ENCODE assay signal across 1 cellular context in genomic region chr6:20409427-20409971, GRCh38.
TF ChIP-seq lines count a peak whose summit lies in the region.

No MANE protein-coding gene starts in this region.

TF ChIP-seq in K562, 482 proteins besides CTCF, POLR2A, EP300 and RAD21 (continued from another document):
- TF ChIP-seq DEAF1 (CRISPR knock-in tag; IDR thresholded peaks at IDR 0.05), result no peak
- peak; percentile 15; the same call in 1 of the 2 replicates for TF ChIP-seq ESRRA (IDR thresholded peaks at IDR 0.05; ENCODE audit: borderline replicate concordance, low read depth)
- no peak for TF ChIP-seq TAF7 (tag; IDR thresholded peaks at IDR 0.05)
- no peak for TF ChIP-seq ZNF79 (CRISPR knock-in tag; IDR thresholded peaks at IDR 0.05; ENCODE audit: low read depth)
- no peak for TF ChIP-seq CBX3 (IDR thresholded peaks at IDR 0.05; ENCODE audit: borderline replicate concordance in 1 of 2, low read length in 2 of 2)
- TF ChIP-seq HDAC3 (IDR thresholded peaks at IDR 0.05; ENCODE audit: borderline replicate concordance, partially characterized antibody), result peak; percentile 46
- TF ChIP-seq TFAP4 (CRISPR knock-in tag; IDR thresholded peaks at IDR 0.05; ENCODE audit: borderline replicate concordance), result no peak
- no peak for TF ChIP-seq HDGF (IDR thresholded peaks at IDR 0.05)
- peak; percentile 63 to 74; a peak in 3 of 4 replicates for TF ChIP-seq TRIM24 (IDR thresholded peaks at IDR 0.05)
- TF ChIP-seq U2AF1 (optimal IDR thresholded peaks at IDR 0.05; ENCODE audit: low read depth, low read length), result no peak
- no peak for TF ChIP-seq PCBP1 (IDR thresholded peaks at IDR 0.05; ENCODE audit: low read depth, low read length, poor library complexity, severe bottlenecking)
- no peak for TF ChIP-seq BRD9 (IDR thresholded peaks at IDR 0.05; ENCODE audit: low read depth, partially characterized antibody)
- TF ChIP-seq TFAM (CRISPR knock-in tag; conservative IDR thresholded peaks at IDR 0.05), result no peak
- 0 out of 4 replicates have a peak, but pooled peaks of 1 of the 2 experiments have one; percentile 61 for TF ChIP-seq MNT (conservative IDR thresholded peaks at IDR 0.05)
- no peak for TF ChIP-seq MAFF (IDR thresholded peaks at IDR 0.05; ENCODE audit: low read length)
- no peak for TF ChIP-seq SMARCA5 (IDR thresholded peaks at IDR 0.05)
- no peak for TF ChIP-seq SMARCB1 (IDR thresholded peaks at IDR 0.05; ENCODE audit: insufficient read length, low read depth)
- no peak for TF ChIP-seq ERF (CRISPR knock-in tag; IDR thresholded peaks at IDR 0.05)
- TF ChIP-seq CREB3 (tag; conservative IDR thresholded peaks at IDR 0.05; ENCODE audit: low read depth), result no peak
- no peak for TF ChIP-seq GABPB1 (CRISPR knock-in tag; IDR thresholded peaks at IDR 0.05)
- no peak for TF ChIP-seq ILF3 (IDR thresholded peaks at IDR 0.05; ENCODE audit: borderline replicate concordance)
- no peak for TF ChIP-seq ZNF695 (CRISPR knock-in tag; IDR thresholded peaks at IDR 0.05)
- no peak for TF ChIP-seq HDAC8 (tag; IDR thresholded peaks at IDR 0.05)
- no peak for TF ChIP-seq ZNF584 (CRISPR knock-in tag; IDR thresholded peaks at IDR 0.05; ENCODE audit: low read depth)
- peak; percentile 83 for TF ChIP-seq MTA2 (IDR thresholded peaks at IDR 0.05; ENCODE audit: low read depth)
- no peak for TF ChIP-seq ZNF354B (CRISPR knock-in tag; IDR thresholded peaks at IDR 0.05)
- no peak for TF ChIP-seq HOMEZ (CRISPR knock-in tag; IDR thresholded peaks at IDR 0.05)
- TF ChIP-seq RNF219 (CRISPR knock-in tag; IDR thresholded peaks at IDR 0.05), result no peak
- no peak for TF ChIP-seq SPI1 (IDR thresholded peaks at IDR 0.05; ENCODE audit: borderline replicate concordance, low read depth, low read length)
- peak; percentile 90 for TF ChIP-seq TAL1 (IDR thresholded peaks at IDR 0.05)
- no peak for TF ChIP-seq HINFP (tag; conservative IDR thresholded peaks at IDR 0.05; ENCODE audit: low read depth)
- TF ChIP-seq RFX1 (IDR thresholded peaks at IDR 0.05), result no peak
- no peak for TF ChIP-seq ID3 (CRISPR knock-in tag; IDR thresholded peaks at IDR 0.05)
- no peak for TF ChIP-seq ID3 (tag; IDR thresholded peaks at IDR 0.05)
- TF ChIP-seq SETDB1 (IDR thresholded peaks at IDR 0.05; ENCODE audit: low read length), result no peak
- TF ChIP-seq NR3C1 (CRISPR knock-in tag; IDR thresholded peaks at IDR 0.05), result no peak
- TF ChIP-seq ZNF384 (IDR thresholded peaks at IDR 0.05; ENCODE audit: low read depth, low read length), result no peak
- TF ChIP-seq CEBPG (CRISPR knock-in tag; IDR thresholded peaks at IDR 0.05), result no peak
- TF ChIP-seq CEBPG (tag; conservative IDR thresholded peaks at IDR 0.05 in 1 of 2, IDR thresholded peaks at IDR 0.05 in 1 of 2), result no peak
- TF ChIP-seq WHSC1 (IDR thresholded peaks at IDR 0.05; ENCODE audit: low read length), result no peak
- TF ChIP-seq TSC22D4 (tag; IDR thresholded peaks at IDR 0.05), result no peak
- no peak for TF ChIP-seq ZKSCAN3 (CRISPR knock-in tag; IDR thresholded peaks at IDR 0.05)
- no peak for TF ChIP-seq RUNX1 (IDR thresholded peaks at IDR 0.05; ENCODE audit: low read depth)
- no peak for TF ChIP-seq ZNF785 (CRISPR knock-in tag; IDR thresholded peaks at IDR 0.05)
- TF ChIP-seq MAFG (tag; conservative IDR thresholded peaks at IDR 0.05), result no peak
- TF ChIP-seq ZFX (CRISPR knock-in tag; IDR thresholded peaks at IDR 0.05), result peak; percentile 38
- no peak for TF ChIP-seq ZNF518B (CRISPR knock-in tag; IDR thresholded peaks at IDR 0.05)
- TF ChIP-seq NBN (IDR thresholded peaks at IDR 0.05; ENCODE audit: low read depth), result peak; percentile 30; the same call in 1 of the 2 replicates
